Comparison of ENCODE assay signal across 1 cellular context in genomic region chr6:156869986-156870398, GRCh38.
TF ChIP-seq lines count a peak whose summit lies in the region.

No MANE protein-coding gene starts in this region.

TF ChIP-seq in H1, 55 proteins besides CTCF, POLR2A, EP300 and RAD21 (continued from another document):
- TF ChIP-seq RBBP5 (IDR thresholded peaks at IDR 0.05; ENCODE audit: borderline replicate concordance, low read depth, low read length) = peak; percentile 53; the same call in 1 of the 2 replicates
- TF ChIP-seq HDAC2 (IDR thresholded peaks at IDR 0.05; ENCODE audit: borderline replicate concordance in 1 of 2, low read depth in 2 of 2, low read length in 2 of 2) = peak in 1 of 2 experiments; percentile 15; a peak in 1 of 4 replicates
- TF ChIP-seq SAP30 (IDR thresholded peaks at IDR 0.05; ENCODE audit: insufficient read depth, insufficient replicate concordance, low read length) = no peak
- TF ChIP-seq, protein P1, sequence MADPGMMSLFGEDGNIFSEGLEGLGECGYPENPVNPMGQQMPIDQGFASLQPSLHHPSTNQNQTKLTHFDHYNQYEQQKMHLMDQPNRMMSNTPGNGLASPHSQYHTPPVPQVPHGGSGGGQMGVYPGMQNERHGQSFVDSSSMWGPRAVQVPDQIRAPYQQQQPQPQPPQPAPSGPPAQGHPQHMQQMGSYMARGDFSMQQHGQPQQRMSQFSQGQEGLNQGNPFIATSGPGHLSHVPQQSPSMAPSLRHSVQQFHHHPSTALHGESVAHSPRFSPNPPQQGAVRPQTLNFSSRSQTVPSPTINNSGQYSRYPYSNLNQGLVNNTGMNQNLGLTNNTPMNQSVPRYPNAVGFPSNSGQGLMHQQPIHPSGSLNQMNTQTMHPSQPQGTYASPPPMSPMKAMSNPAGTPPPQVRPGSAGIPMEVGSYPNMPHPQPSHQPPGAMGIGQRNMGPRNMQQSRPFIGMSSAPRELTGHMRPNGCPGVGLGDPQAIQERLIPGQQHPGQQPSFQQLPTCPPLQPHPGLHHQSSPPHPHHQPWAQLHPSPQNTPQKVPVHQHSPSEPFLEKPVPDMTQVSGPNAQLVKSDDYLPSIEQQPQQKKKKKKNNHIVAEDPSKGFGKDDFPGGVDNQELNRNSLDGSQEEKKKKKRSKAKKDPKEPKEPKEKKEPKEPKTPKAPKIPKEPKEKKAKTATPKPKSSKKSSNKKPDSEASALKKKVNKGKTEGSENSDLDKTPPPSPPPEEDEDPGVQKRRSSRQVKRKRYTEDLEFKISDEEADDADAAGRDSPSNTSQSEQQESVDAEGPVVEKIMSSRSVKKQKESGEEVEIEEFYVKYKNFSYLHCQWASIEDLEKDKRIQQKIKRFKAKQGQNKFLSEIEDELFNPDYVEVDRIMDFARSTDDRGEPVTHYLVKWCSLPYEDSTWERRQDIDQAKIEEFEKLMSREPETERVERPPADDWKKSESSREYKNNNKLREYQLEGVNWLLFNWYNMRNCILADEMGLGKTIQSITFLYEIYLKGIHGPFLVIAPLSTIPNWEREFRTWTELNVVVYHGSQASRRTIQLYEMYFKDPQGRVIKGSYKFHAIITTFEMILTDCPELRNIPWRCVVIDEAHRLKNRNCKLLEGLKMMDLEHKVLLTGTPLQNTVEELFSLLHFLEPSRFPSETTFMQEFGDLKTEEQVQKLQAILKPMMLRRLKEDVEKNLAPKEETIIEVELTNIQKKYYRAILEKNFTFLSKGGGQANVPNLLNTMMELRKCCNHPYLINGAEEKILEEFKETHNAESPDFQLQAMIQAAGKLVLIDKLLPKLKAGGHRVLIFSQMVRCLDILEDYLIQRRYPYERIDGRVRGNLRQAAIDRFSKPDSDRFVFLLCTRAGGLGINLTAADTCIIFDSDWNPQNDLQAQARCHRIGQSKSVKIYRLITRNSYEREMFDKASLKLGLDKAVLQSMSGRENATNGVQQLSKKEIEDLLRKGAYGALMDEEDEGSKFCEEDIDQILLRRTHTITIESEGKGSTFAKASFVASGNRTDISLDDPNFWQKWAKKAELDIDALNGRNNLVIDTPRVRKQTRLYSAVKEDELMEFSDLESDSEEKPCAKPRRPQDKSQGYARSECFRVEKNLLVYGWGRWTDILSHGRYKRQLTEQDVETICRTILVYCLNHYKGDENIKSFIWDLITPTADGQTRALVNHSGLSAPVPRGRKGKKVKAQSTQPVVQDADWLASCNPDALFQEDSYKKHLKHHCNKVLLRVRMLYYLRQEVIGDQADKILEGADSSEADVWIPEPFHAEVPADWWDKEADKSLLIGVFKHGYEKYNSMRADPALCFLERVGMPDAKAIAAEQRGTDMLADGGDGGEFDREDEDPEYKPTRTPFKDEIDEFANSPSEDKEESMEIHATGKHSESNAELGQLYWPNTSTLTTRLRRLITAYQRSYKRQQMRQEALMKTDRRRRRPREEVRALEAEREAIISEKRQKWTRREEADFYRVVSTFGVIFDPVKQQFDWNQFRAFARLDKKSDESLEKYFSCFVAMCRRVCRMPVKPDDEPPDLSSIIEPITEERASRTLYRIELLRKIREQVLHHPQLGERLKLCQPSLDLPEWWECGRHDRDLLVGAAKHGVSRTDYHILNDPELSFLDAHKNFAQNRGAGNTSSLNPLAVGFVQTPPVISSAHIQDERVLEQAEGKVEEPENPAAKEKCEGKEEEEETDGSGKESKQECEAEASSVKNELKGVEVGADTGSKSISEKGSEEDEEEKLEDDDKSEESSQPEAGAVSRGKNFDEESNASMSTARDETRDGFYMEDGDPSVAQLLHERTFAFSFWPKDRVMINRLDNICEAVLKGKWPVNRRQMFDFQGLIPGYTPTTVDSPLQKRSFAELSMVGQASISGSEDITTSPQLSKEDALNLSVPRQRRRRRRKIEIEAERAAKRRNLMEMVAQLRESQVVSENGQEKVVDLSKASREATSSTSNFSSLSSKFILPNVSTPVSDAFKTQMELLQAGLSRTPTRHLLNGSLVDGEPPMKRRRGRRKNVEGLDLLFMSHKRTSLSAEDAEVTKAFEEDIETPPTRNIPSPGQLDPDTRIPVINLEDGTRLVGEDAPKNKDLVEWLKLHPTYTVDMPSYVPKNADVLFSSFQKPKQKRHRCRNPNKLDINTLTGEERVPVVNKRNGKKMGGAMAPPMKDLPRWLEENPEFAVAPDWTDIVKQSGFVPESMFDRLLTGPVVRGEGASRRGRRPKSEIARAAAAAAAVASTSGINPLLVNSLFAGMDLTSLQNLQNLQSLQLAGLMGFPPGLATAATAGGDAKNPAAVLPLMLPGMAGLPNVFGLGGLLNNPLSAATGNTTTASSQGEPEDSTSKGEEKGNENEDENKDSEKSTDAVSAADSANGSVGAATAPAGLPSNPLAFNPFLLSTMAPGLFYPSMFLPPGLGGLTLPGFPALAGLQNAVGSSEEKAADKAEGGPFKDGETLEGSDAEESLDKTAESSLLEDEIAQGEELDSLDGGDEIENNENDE (IDR thresholded peaks at IDR 0.05; ENCODE audit: insufficient replicate concordance, low read length) = no peak
- TF ChIP-seq SIX5 (IDR thresholded peaks at IDR 0.05; ENCODE audit: low read depth, low read length) = no peak
- TF ChIP-seq EZH2 (IDR thresholded peaks at IDR 0.05; ENCODE audit: low read depth, low read length, severe bottlenecking) = no peak
- no peak for TF ChIP-seq SUZ12 (IDR thresholded peaks at IDR 0.05; ENCODE audit: low read length)
- 0 out of 2 replicates have a peak, but pooled peaks have one; percentile 17 for TF ChIP-seq TCF12 (IDR thresholded peaks at IDR 0.05; ENCODE audit: low read depth, low read length)
- no peak for TF ChIP-seq GTF2F1 (IDR thresholded peaks at IDR 0.05; ENCODE audit: borderline replicate concordance, low read depth, low read length)
- peak; percentile 87 for TF ChIP-seq ASH2L (IDR thresholded peaks at IDR 0.05; ENCODE audit: low read length)
- TF ChIP-seq TAF7 (optimal IDR thresholded peaks at IDR 0.05; ENCODE audit: borderline replicate concordance, low read depth, low read length) = no peak
- no peak for TF ChIP-seq POLR2AphosphoS5 (IDR thresholded peaks at IDR 0.05; ENCODE audit: low read depth, low read length)
- TF ChIP-seq ZNF274 (IDR thresholded peaks at IDR 0.05; ENCODE audit: borderline replicate concordance, extremely low read depth, low read length) = no peak
- TF ChIP-seq BRCA1 (IDR thresholded peaks at IDR 0.05; ENCODE audit: low read depth, low read length) = no peak
- no peak for TF ChIP-seq PHF8 (conservative IDR thresholded peaks at IDR 0.05; ENCODE audit: low read depth, low read length)
- TF ChIP-seq KDM1A (IDR thresholded peaks at IDR 0.05; ENCODE audit: borderline replicate concordance, low read length) = no peak
- TF ChIP-seq NRF1 (IDR thresholded peaks at IDR 0.05; ENCODE audit: low read depth, low read length) = no peak
- TF ChIP-seq SP1 (IDR thresholded peaks at IDR 0.05; ENCODE audit: low read depth, low read length) = no peak
- no peak for TF ChIP-seq KDM5A (IDR thresholded peaks at IDR 0.05; ENCODE audit: low read length)
- no peak for TF ChIP-seq FOSL1 (IDR thresholded peaks at IDR 0.05; ENCODE audit: insufficient read depth, low read depth, low read length)
- TF ChIP-seq ATF3 (IDR thresholded peaks at IDR 0.05; ENCODE audit: insufficient read depth, low read depth, low read length) = no peak
- no peak for TF ChIP-seq GABPA (IDR thresholded peaks at IDR 0.05; ENCODE audit: borderline replicate concordance, insufficient read depth, low read length)
- TF ChIP-seq SP2 (IDR thresholded peaks at IDR 0.05; ENCODE audit: low read length) = no peak
- TF ChIP-seq JUND (IDR thresholded peaks at IDR 0.05; ENCODE audit: low read length) = no peak
- no peak for TF ChIP-seq RFX5 (IDR thresholded peaks at IDR 0.05; ENCODE audit: borderline replicate concordance, low read depth, low read length)
